In genomic region chr5:162096448-162096847, GRCh38 we compare ENCODE assay signal across 21 cellular contexts. TPM values are rescaled to one million over a fixed set of nuclear protein-coding genes. Genes with fewer than 3 reads are reported as not detected.
DNase-seq lines count a peak whose midpoint lies in the region; ATAC-seq and TF ChIP-seq lines count a peak whose summit lies in the region.
"Had no signal": no experiment of that assay in that cellular context is flagged by ENCODE, and none has a peak within 500 bp of the region (broad histone marks: within the 10 kb centered on the region; RNA-seq: fewer than 3 reads in every experiment).

No MANE protein-coding gene starts in this region.

- H2BK15ac ChIP-seq in neuronal stem cell (ENCODE audit: low read length): no peak overlapping the region

- H3K4ac ChIP-seq in neuronal stem cell (ENCODE audit: low read length): no peak overlapping the region

- H3K23ac ChIP-seq in neuronal stem cell (ENCODE audit: low read depth, low read length, poor library complexity): no peak overlapping the region

- no peak overlapping the region for H2BK120ac ChIP-seq in neuronal stem cell (ENCODE audit: low read depth, low read length)

- H3K36me3 ChIP-seq in WERI-Rb-1: no peaks in the 10 kb centered on the region
- H3K36me3 ChIP-seq in neuronal stem cell (replicated peaks in 1 of 2; ENCODE audit: control insufficient read depth in 2 of 2, insufficient read depth in 2 of 2, low read length in 2 of 2): no peaks in the 10 kb centered on the region
- no peaks in the 10 kb centered on the region for H3K36me3 ChIP-seq in testis (ENCODE audit: low read depth, missing control alignments)
- no peaks in the 10 kb centered on the region for H3K36me3 ChIP-seq in lower lobe of right lung
- H3K36me3 ChIP-seq: Peyer's patch had no signal

- H3K79me1 ChIP-seq in neuronal stem cell (ENCODE audit: low read depth, low read length): no peaks in the 10 kb centered on the region

- H2AK5ac ChIP-seq in neuronal stem cell (ENCODE audit: low read depth, low read length): no peak overlapping the region

- intact Hi-C loops in testis (cut with DNase I; ENCODE audit: low total_unique reads): no loop called here
- intact Hi-C loops in lower lobe of right lung (cut with DNase I): no loop called here

- H2AFZ ChIP-seq in neuronal stem cell (ENCODE audit: low read length): no peak overlapping the region

- no peak overlapping the region for H3K14ac ChIP-seq in neuronal stem cell (ENCODE audit: low read length)

- H3K9ac ChIP-seq in neuronal stem cell (ENCODE audit: low read depth, low read length, poor library complexity): no peak overlapping the region

- H3K27me3 ChIP-seq in WERI-Rb-1 (ENCODE audit: insufficient read depth, low read depth, severe bottlenecking) (no peaks in the 10 kb centered on the region), neuronal stem cell (ENCODE audit: control insufficient read depth in 3 of 3, insufficient read depth in 3 of 3, low read depth in 1 of 3, low read length in 3 of 3) (no peaks in the 10 kb centered on the region), testis (no peaks in the 10 kb centered on the region), lower lobe of right lung (ENCODE audit: low read depth) (no peaks in the 10 kb centered on the region)
- H3K27me3 ChIP-seq: Peyer's patch had no signal

- TF ChIP-seq CTCF in WERI-Rb-1 (IDR thresholded peaks at IDR 0.05; ENCODE audit: low read depth, low read length) (peak; percentile 16; the same call in 1 of the 2 replicates), testis (IDR thresholded peaks at IDR 0.05) (no peak), lower lobe of right lung (IDR thresholded peaks at IDR 0.05) (no peak)

- TF ChIP-seq POLR2A in testis (IDR thresholded peaks at IDR 0.05): no peak

- WGBS in neuronal stem cell (ENCODE audit: extremely low coverage in 2 of 2, insufficient read length in 2 of 2, insufficient replicate concordance in 1 of 2), 2 donors: no CpG with 5 or more reads among the region's 2 CpGs
- 78 to 83% methylated on average over 2 of the region's 2 CpGs for WGBS in testis, 2 donors

- no peak overlapping the region for H3K18ac ChIP-seq in neuronal stem cell (ENCODE audit: low read length)

- H3K4me1 ChIP-seq in neuronal stem cell (ENCODE audit: control insufficient read depth in 2 of 2, insufficient read depth in 1 of 2, low read depth in 1 of 2, low read length in 2 of 2): no peaks in the 10 kb centered on the region
- no peaks in the 10 kb centered on the region for H3K4me1 ChIP-seq in testis
- H3K4me1 ChIP-seq in lower lobe of right lung: no peaks in the 10 kb centered on the region
- H3K4me1 ChIP-seq: Peyer's patch had no signal

- no peak overlapping the region for H3K4me2 ChIP-seq in neuronal stem cell (ENCODE audit: insufficient read depth, low read length, poor library complexity, severe bottlenecking)

- H4K8ac ChIP-seq in neuronal stem cell (ENCODE audit: low read depth, low read length): no peak overlapping the region

- DNase-seq in NCI-H748 (lab: John Stamatoyannopoulos, UW; ENCODE audit: unreplicated experiment) (peak; percentile 13), NCI-H748 treated with DMSO at 0.1 percent for 48 hours (lab: John Stamatoyannopoulos, UW) (no peak), HT-29 (ENCODE audit: low spot score) (peak; percentile 7), WERI-Rb-1 (no peak), neuronal stem cell (ENCODE audit: low spot score) (peak; percentile 9), testis (no peak), lower lobe of right lung (no peak)
- DNase-seq: 8988T; activated gamma-delta T cell treated with Interleukin-2 at 50 U/mL for 16 hours; Calu3; left colon; NCI-H1417 treated with DMSO at 0.1 percent for 48 hours; NCI-H2171 treated with DMSO at 0.1 percent for 48 hours; NCI-H69; Peyer's patch; stimulated activated CD8-positive, alpha-beta memory T cell treated with anti-CD3 and anti-CD28 coated beads, Interleukin-4, amount 100 ng/mL, for 48 hours had no signal

- H2BK12ac ChIP-seq in neuronal stem cell (ENCODE audit: low read length): no peak overlapping the region

- H3K4me3 ChIP-seq in WERI-Rb-1 (ENCODE audit: low read depth, low read length) (no peak overlapping the region), neuronal stem cell (ENCODE audit: low read length in 2 of 2) (no peak overlapping the region), testis (no peak overlapping the region), lower lobe of right lung (no peak overlapping the region)
- H3K4me3 ChIP-seq: Peyer's patch had no signal

- ATAC-seq in GM21526 (IDR thresholded peaks at IDR 0.05; ENCODE audit: low FRiP score, unreplicated experiment) (no peak), lower lobe of right lung (no peak)
- ATAC-seq: left colon had no signal

- no peak overlapping the region for H4K91ac ChIP-seq in neuronal stem cell (ENCODE audit: low read depth, low read length, poor library complexity)

- no peak overlapping the region for H2BK5ac ChIP-seq in neuronal stem cell (ENCODE audit: low read length)

- H3K9me3 ChIP-seq in WERI-Rb-1 (ENCODE audit: severe bottlenecking) (no peaks in the 10 kb centered on the region), neuronal stem cell (replicated peaks in 1 of 2; ENCODE audit: control insufficient read depth in 2 of 2, insufficient read depth in 1 of 2, low read depth in 1 of 2, low read length in 2 of 2) (no peaks in the 10 kb centered on the region), testis (no peaks in the 10 kb centered on the region), lower lobe of right lung (no peaks in the 10 kb centered on the region)
- H3K9me3 ChIP-seq: Peyer's patch had no signal

- H3K27ac ChIP-seq in WERI-Rb-1: no peak overlapping the region
- no peak overlapping the region for H3K27ac ChIP-seq in neuronal stem cell (replicated peaks; ENCODE audit: low read length)
- no peak overlapping the region for H3K27ac ChIP-seq in testis
- H3K27ac ChIP-seq in lower lobe of right lung: no peak overlapping the region
- H3K27ac ChIP-seq: Peyer's patch had no signal

RNA-seq across cellular contexts. Expression of gene GABRG2, which starts 28.9 kb away (rescaled TPM):
- total RNA-seq in HT-29 (2014; rRNA removed; shearing (Covaris generic)): not detected in 2 replicates
- polyA plus RNA-seq in neuronal stem cell (2013, experiment 1 of 2): 0.07 TPM
- polyA plus RNA-seq in neuronal stem cell (2013, experiment 2 of 2): 0.06 TPM
- 1 to 10 TPM in 1 of 2 donors, under 1 TPM in 1; 0.81 to 2.0 TPM for total RNA-seq in testis
- polyA plus RNA-seq in testis (ENCODE audit: insufficient read depth, low read depth, low replicate concordance): 0.41 TPM
- total RNA-seq in lower lobe of right lung: not detected
- total RNA-seq: Calu3, dermis microvascular lymphatic vessel endothelial cell, pulmonary artery endothelial cell, ureter had no signal
- polyA plus RNA-seq: BJ had no signal

Comparison
In these comparisons a context has a peak if more than half of its experiments do, and no peak if none do; other contexts are left out.
1. DNase-seq: peak in NCI-H748 (single experiment), HT-29 (single experiment) and neuronal stem cell (single experiment); none in NCI-H748 treated with DMSO at 0.1 percent for 48 hours (single experiment), WERI-Rb-1 (single experiment), testis (single experiment) and lower lobe of right lung (single experiment).